8 cellular contexts compared by ENCODE assay signal in genomic region chr3:140942221-140943104, GRCh38. TPM values are rescaled to one million over a fixed set of nuclear protein-coding genes. Genes with fewer than 3 reads are reported as not detected.
DNase-seq lines count a peak whose midpoint lies in the region; ATAC-seq, FAIRE-seq and TF ChIP-seq lines count a peak whose summit lies in the region.

No MANE protein-coding gene starts in this region.

- peak overlapping the region; percentile 87 for H3K27ac ChIP-seq in CD4-positive, CD25-positive, alpha-beta regulatory T cell (ENCODE audit: insufficient read depth, low read length, poor library complexity, severe bottlenecking)
- H3K27ac ChIP-seq in transverse colon, result peak overlapping the region; percentile 97 to 99 (median 99)

- H3K9me3 Mint-ChIP-seq in CD4-positive, CD25-positive, alpha-beta regulatory T cell, result peaks cover 0 to under 1% (median 0%) of the 10 kb centered on the region in 7 donors

- H3K4me1 ChIP-seq in CD4-positive, CD25-positive, alpha-beta regulatory T cell (ENCODE audit: control insufficient read depth, insufficient read depth, low read length, poor library complexity, severe bottlenecking), result peaks cover 25% of the 10 kb centered on the region
- peaks cover 4 to 37% (median 24%) of the 10 kb centered on the region in 4 donors for H3K4me1 ChIP-seq in transverse colon

- 0% methylated on average over 50 of the region's 56 CpGs; no CpG with 5 or more reads in 1 of the 2 donors for WGBS in transverse colon (ENCODE audit: low coverage in 1 of 2), 2 donors

- no peaks in the 10 kb centered on the region for H3K9me3 ChIP-seq in CD4-positive, CD25-positive, alpha-beta regulatory T cell (ENCODE audit: control insufficient read depth in 2 of 2, low read length in 2 of 2)
- no peaks in the 10 kb centered on the region for H3K9me3 ChIP-seq in transverse colon

- H3K4me1 Mint-ChIP-seq in CD4-positive, CD25-positive, alpha-beta regulatory T cell, result peaks cover 40 to 54% (median 50%) of the 10 kb centered on the region in 4 donors

- H3K27me3 ChIP-seq in CD4-positive, CD25-positive, alpha-beta regulatory T cell (ENCODE audit: control insufficient read depth, insufficient read depth, low read length), result no peaks in the 10 kb centered on the region
- no peaks in the 10 kb centered on the region for H3K27me3 ChIP-seq in transverse colon

- H3K27me3 Mint-ChIP-seq in CD4-positive, CD25-positive, alpha-beta regulatory T cell, result peaks cover 14% of the 10 kb centered on the region

- no peak for ATAC-seq in CD4-positive, CD25-positive, alpha-beta regulatory T cell (ENCODE audit: low read depth in 2 of 2)
- ATAC-seq in HG03439 (IDR thresholded peaks at IDR 0.05; ENCODE audit: unreplicated experiment), result peak; percentile 45

- peak overlapping the region; percentile 91 for H3K4me3 ChIP-seq in CD4-positive, CD25-positive, alpha-beta regulatory T cell (ENCODE audit: low read depth, low read length)
- H3K4me3 ChIP-seq in transverse colon, result peak overlapping the region; percentile 73 to 93 (median 92)

- no peaks in the 10 kb centered on the region for H3K36me3 ChIP-seq in CD4-positive, CD25-positive, alpha-beta regulatory T cell (ENCODE audit: control insufficient read depth, insufficient read depth, low read length)
- H3K36me3 ChIP-seq in transverse colon, result no peaks in the 10 kb centered on the region

- peak; percentile 6 to 59 (median 49) for DNase-seq in CD4-positive, CD25-positive, alpha-beta regulatory T cell
- peak; percentile 16 for DNase-seq in GM19239 (ENCODE audit: insufficient read length, low spot score)
- DNase-seq in activated naive CD4-positive, alpha-beta T cell (lab: John Stamatoyannopoulos, UW), result peak; percentile 10 to 39 (median 24)
- DNase-seq in germinal center (ENCODE audit: low spot score), result peak; percentile 59
- DNase-seq in nucleus accumbens (lab: John Stamatoyannopoulos, UW), result peak in 45 of 56 donors; percentile 8 to 72 (median 47)
- DNase-seq in transverse colon, result peak; percentile 60

- no peak for TF ChIP-seq CTCF in transverse colon (IDR thresholded peaks at IDR 0.05)

- H3K4me3 Mint-ChIP-seq in CD4-positive, CD25-positive, alpha-beta regulatory T cell, result peak overlapping the region; percentile 96 to 99 (median 96)

- no peak for TF ChIP-seq EP300 in transverse colon (IDR thresholded peaks at IDR 0.05; ENCODE audit: low read depth)

- FAIRE-seq in GM19239 (lab: Jason Lieb, UNC), result peak; percentile 78

- peaks cover 4% of the 10 kb centered on the region for H3K36me3 Mint-ChIP-seq in CD4-positive, CD25-positive, alpha-beta regulatory T cell

- in situ Hi-C loops in transverse colon (cut with MboI; ENCODE audit: low pct_ligation_motif_present in 1 of 4, low pct_unique_long_range_greater_than_20kb in 1 of 4, low sequenced_read_pairs in 3 of 4), result no loop called here

- TF ChIP-seq POLR2A in transverse colon (IDR thresholded peaks at IDR 0.05), result no peak

- H3K27ac Mint-ChIP-seq in CD4-positive, CD25-positive, alpha-beta regulatory T cell, result peak overlapping the region; percentile 88 to 99 (median 95)

- intact Hi-C loops in transverse colon (cut with DNase I; ENCODE audit: low total_unique reads), result loop anchor here (5.0 kb wide), 1 partner anchor 1635 kb away; the partner anchor contains the start of gene ATR

TF ChIP-seq in PFSK-1, 5 proteins besides CTCF, POLR2A, EP300 and RAD21:
- peak; percentile 24; the same call in 1 of the 2 replicates for TF ChIP-seq POLR2AphosphoS5 (IDR thresholded peaks at IDR 0.05; ENCODE audit: low read depth, low read length)
- no peak for TF ChIP-seq TAF1 (IDR thresholded peaks at IDR 0.05; ENCODE audit: borderline replicate concordance, insufficient read depth, low read length)

RNA-seq across cellular contexts. Expression of gene SLC25A36, which starts 0.8 kb away (rescaled TPM):
- 104 TPM for total RNA-seq in CD4-positive, CD25-positive, alpha-beta regulatory T cell
- polyA plus RNA-seq in CD4-positive, CD25-positive, alpha-beta regulatory T cell, result 10 to 100 TPM; 43.3 to 46.9 (median 44.6) TPM
- 28.0 TPM for polyA plus RNA-seq in PFSK-1 (2012; ENCODE audit: insufficient read length, low read depth)
- 10 to 100 TPM; 48.0 to 87.6 (median 54.8) TPM for total RNA-seq in transverse colon
